In the genomic region with DNA sequence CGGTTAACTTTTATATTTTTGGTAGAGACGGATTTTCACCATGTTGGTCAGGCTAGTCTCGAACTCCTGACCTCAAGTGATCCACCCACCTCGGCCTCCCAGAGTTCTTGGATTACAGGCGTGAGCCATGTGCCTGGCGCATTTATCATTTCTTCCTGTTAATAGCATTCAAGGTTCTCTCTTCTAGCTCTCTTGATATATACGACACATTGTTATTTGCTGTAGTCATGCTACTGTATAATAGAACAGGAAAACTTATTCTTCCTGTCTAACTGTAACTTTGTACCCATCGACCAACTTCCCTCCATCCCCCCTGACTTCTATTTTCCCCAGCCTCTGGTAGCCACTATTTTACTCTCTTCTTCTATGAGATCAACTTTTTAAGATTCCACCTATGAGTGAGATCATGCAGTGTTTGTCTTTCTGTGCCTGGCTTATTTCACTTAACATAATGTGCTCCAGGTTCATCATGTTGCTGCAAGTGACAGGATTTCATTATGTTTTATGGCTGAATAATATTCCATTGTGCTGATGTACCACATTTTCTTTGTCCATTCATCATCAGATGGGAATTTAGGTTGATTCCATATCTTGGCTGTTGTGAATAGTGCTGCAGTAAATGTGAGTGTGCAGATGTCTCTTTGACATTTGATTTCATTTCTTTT, we compare ENCODE assay signal across 21 cellular contexts.
DNase-seq lines count a peak whose midpoint lies in the region; ATAC-seq, FAIRE-seq and TF ChIP-seq lines count a peak whose summit lies in the region.
"Had no signal": no experiment of that assay in that cellular context is flagged by ENCODE, and none has a peak within 500 bp of the region (broad histone marks: within the 10 kb centered on the region; RNA-seq: fewer than 3 reads in every experiment).

No MANE protein-coding gene starts in this region.

- TF ChIP-seq POLR2A in gastroesophageal sphincter (IDR thresholded peaks at IDR 0.05) (no peak), sigmoid colon (IDR thresholded peaks at IDR 0.05) (no peak), HepG2 (IDR thresholded peaks at IDR 0.05; ENCODE audit: insufficient read depth in 1 of 2, low read depth in 2 of 2, low read length in 2 of 2) (no peak)

- ATAC-seq in DND-41 (ENCODE audit: insufficient read depth, low read depth) (no peak), gastroesophageal sphincter (no peak), HepG2 (no peak)
- ATAC-seq: K562, PC-3 had no signal

- H3K9ac ChIP-seq in DND-41 (ENCODE audit: low read depth, low read length) (no peak overlapping the region), SK-N-SH (no peak overlapping the region), kidney (ENCODE audit: low read length in 2 of 2) (no peak overlapping the region), HepG2 (ENCODE audit: insufficient read depth, low read depth, low read length) (no peak overlapping the region)

- in situ Hi-C loops in HepG2 (cut with HindIII; ENCODE audit: extremely low pct_ligation_motif_present, low pct_unique_long_range_greater_than_20kb) = no loop called here

- H2AFZ ChIP-seq in DND-41 (ENCODE audit: low read depth, low read length) = no peak overlapping the region
- H2AFZ ChIP-seq in SK-N-SH (ENCODE audit: low read depth) = no peak overlapping the region
- H2AFZ ChIP-seq in HepG2 (ENCODE audit: low read length) = no peak overlapping the region

- H3K4me3 ChIP-seq in DND-41 (ENCODE audit: low read depth in 1 of 2, low read length in 2 of 2) (no peak overlapping the region), SK-N-SH (ENCODE audit: low read depth in 2 of 2, low read length in 1 of 2) (no peak overlapping the region), gastroesophageal sphincter (no peak overlapping the region), sigmoid colon (no peak overlapping the region), kidney (ENCODE audit: low read length in 2 of 2) (no peak overlapping the region), HepG2 (replicated peaks in 1 of 3; ENCODE audit: insufficient read depth in 1 of 3, low read depth in 2 of 3, low read length in 3 of 3) (no peak overlapping the region)
- H3K4me3 ChIP-seq: K562 had no signal

- POLR2A ChIA-PET in SK-N-SH (lab: Yijun Ruan, JAX) = no interaction called here
- POLR2A ChIA-PET in HepG2 (lab: Yijun Ruan, JAX) = no interaction called here

- H3K27me3 ChIP-seq in DND-41 (ENCODE audit: insufficient read depth, low read length, poor library complexity) (no peaks in the 10 kb centered on the region), SK-N-SH (ENCODE audit: insufficient read depth) (no peaks in the 10 kb centered on the region), gastroesophageal sphincter (no peaks in the 10 kb centered on the region), sigmoid colon (no peaks in the 10 kb centered on the region), HepG2 (ENCODE audit: control insufficient read depth in 1 of 2, insufficient read depth in 2 of 2, low read length in 2 of 2) (no peaks in the 10 kb centered on the region)

- TF ChIP-seq EP300 in SK-N-SH (IDR thresholded peaks at IDR 0.05; ENCODE audit: borderline replicate concordance in 1 of 2, low read depth in 1 of 2, low read length in 1 of 2) (no peak), gastroesophageal sphincter (IDR thresholded peaks at IDR 0.05) (no peak), sigmoid colon (IDR thresholded peaks at IDR 0.05) (peak in 2 of 4 donors; percentile 21 to 66), HepG2 (IDR thresholded peaks at IDR 0.05; ENCODE audit: low read depth in 2 of 2, low read length in 2 of 2) (no peak), HepG2 (CRISPR knock-in tag; IDR thresholded peaks at IDR 0.05; ENCODE audit: borderline replicate concordance) (no peak)

- H3K27ac ChIP-seq in DND-41 (ENCODE audit: low read length) = peak overlapping the region; percentile 25; the same call in 1 of the 2 replicates
- H3K27ac ChIP-seq in SK-N-SH (ENCODE audit: low read depth in 2 of 2, low read length in 1 of 2) = no peak overlapping the region
- peak overlapping the region in 3 of 4 donors; percentile 36 to 50 (median 50) for H3K27ac ChIP-seq in gastroesophageal sphincter
- peak overlapping the region in 3 of 4 donors; percentile 30 to 70 (median 64) for H3K27ac ChIP-seq in sigmoid colon
- H3K27ac ChIP-seq in kidney (ENCODE audit: low read depth in 2 of 2, low read length in 2 of 2) = no peak overlapping the region
- no peak overlapping the region for H3K27ac ChIP-seq in HepG2 (ENCODE audit: extremely low read length, insufficient read depth, low read length)

- H3K4me1 ChIP-seq in DND-41 (ENCODE audit: insufficient read depth, low read length) = peaks cover 41% of the 10 kb centered on the region
- H3K4me1 ChIP-seq in SK-N-SH (ENCODE audit: control insufficient read depth in 1 of 2, insufficient read depth in 2 of 2, low read depth in 1 of 2, low read length in 1 of 2) = peaks cover 9 to 24% of the 10 kb centered on the region in 2 experiments; a peak in 3 of 4 replicates
- peaks cover 5 to 77% (median 8%) of the 10 kb centered on the region in 3 donors for H3K4me1 ChIP-seq in gastroesophageal sphincter
- H3K4me1 ChIP-seq in sigmoid colon = peaks cover 0 to 91% (median 78%) of the 10 kb centered on the region in 4 donors
- H3K4me1 ChIP-seq in kidney (ENCODE audit: control insufficient read depth in 1 of 2, insufficient read depth in 1 of 2, low read depth in 1 of 2, low read length in 2 of 2) = peaks cover 0 to 8% of the 10 kb centered on the region in 2 donors
- 0 out of 2 replicates have a peak, but pooled peaks cover 8% of the 10 kb centered on the region for H3K4me1 ChIP-seq in HepG2 (ENCODE audit: insufficient read depth, low read length)

- CTCF ChIA-PET in SK-N-SH (lab: Yijun Ruan, JAX) = interaction anchor here (0.6 to 1.6 kb wide), 7 partner anchors 13 to 206 kb away, joined by 3 to 5 read pairs (median 3); no protein-coding TSS in a partner anchor
- CTCF ChIA-PET in HepG2 (lab: Yijun Ruan, JAX; ENCODE audit: low intra/inter-chr PET ratio, low total read pairs) = no interaction called here

- TF ChIP-seq CTCF in DND-41 (IDR thresholded peaks at IDR 0.05; ENCODE audit: borderline replicate concordance, extremely low read depth, low read length, poor library complexity, severe bottlenecking) = no peak
- no peak for TF ChIP-seq CTCF in SK-N-SH (IDR thresholded peaks at IDR 0.05)
- no peak for TF ChIP-seq CTCF in gastroesophageal sphincter (IDR thresholded peaks at IDR 0.05)
- no peak for TF ChIP-seq CTCF in sigmoid colon (IDR thresholded peaks at IDR 0.05)
- no peak for TF ChIP-seq CTCF in kidney (IDR thresholded peaks at IDR 0.05; ENCODE audit: borderline replicate concordance, extremely low read depth, insufficient read depth)
- no peak for TF ChIP-seq CTCF in HepG2 (CRISPR knock-in tag; IDR thresholded peaks at IDR 0.05)

- intact Hi-C loops in sigmoid colon (cut with DNase I) = no loop called here
- intact Hi-C loops in kidney (cut with DNase I) = no loop called here
- intact Hi-C loops in HepG2 (cut with micrococcal nuclease; ENCODE audit: unreplicated experiment) = no loop called here

- H4K20me1 ChIP-seq in DND-41 (ENCODE audit: insufficient read depth, low read length) (no peaks in the 10 kb centered on the region), SK-N-SH (ENCODE audit: insufficient read depth) (no peaks in the 10 kb centered on the region), HepG2 (ENCODE audit: insufficient read depth, low read length) (no peaks in the 10 kb centered on the region)

- no peak for TF ChIP-seq RAD21 in SK-N-SH (IDR thresholded peaks at IDR 0.05; ENCODE audit: low read length)
- TF ChIP-seq RAD21 in HepG2 (CRISPR knock-in tag; IDR thresholded peaks at IDR 0.05) = no peak

- no TSS peak for BruUV-seq in HepG2 (replicated peaks; lab: Mats Ljungman, UMichigan)

- no peaks in the 10 kb centered on the region for H3K9me2 ChIP-seq in SK-N-SH

- no peak for DNase-seq in DND-41
- DNase-seq in SK-N-SH = no peak
- no peak for DNase-seq in sigmoid colon
- no peak for DNase-seq in kidney
- DNase-seq in AG08396 (ENCODE audit: low spot score) = no peak
- DNase-seq in HepG2 (ENCODE audit: low spot score) = no peak
- DNase-seq: CD4-positive, CD25-positive, alpha-beta regulatory T cell; COR-L47; DMS 273 treated with DMSO at 0.1 percent for 48 hours; GDM1; NCI-H1417; NCI-H187; NCI-H2227 treated with DMSO at 0.1 percent for 48 hours; NCI-H510A treated with DMSO at 0.1 percent for 48 hours; NCI-H82; PC-3; RPMI8226; SIG-M5 had no signal

- peaks cover 6% of the 10 kb centered on the region for H3F3A ChIP-seq in SK-N-SH (replicated peaks; ENCODE audit: insufficient read depth)

- FAIRE-seq in kidney (lab: Jason Lieb, UNC) (no peak), HepG2 (lab: Jason Lieb, UNC) (no peak)
- FAIRE-seq: H1, K562 had no signal

- H3K79me2 ChIP-seq in DND-41 (ENCODE audit: insufficient read depth, low read length) = no peaks in the 10 kb centered on the region; the same call in 1 of the 2 replicates
- H3K79me2 ChIP-seq in SK-N-SH (ENCODE audit: insufficient read depth) = no peaks in the 10 kb centered on the region
- no peaks in the 10 kb centered on the region for H3K79me2 ChIP-seq in HepG2 (ENCODE audit: insufficient read depth, low read length)

- WGBS in SK-N-SH (ENCODE audit: low lambda C conversion rate) = 94% methylated on average over 8 of the region's 8 CpGs
- WGBS in gastroesophageal sphincter (ENCODE audit: low coverage in 1 of 2), 2 donors = 78 to 87% methylated on average over 7 to 8 of the region's 8 CpGs
- 76 to 93% methylated on average over 8 of the region's 8 CpGs for WGBS in sigmoid colon, 2 donors
- 55% methylated on average over 8 of the region's 8 CpGs for WGBS in HepG2 (ENCODE audit: low lambda C conversion rate)

- H3K9me3 ChIP-seq in DND-41 (ENCODE audit: insufficient read depth, low read length, severe bottlenecking) = no peaks in the 10 kb centered on the region
- no peaks in the 10 kb centered on the region for H3K9me3 ChIP-seq in SK-N-SH
- H3K9me3 ChIP-seq in gastroesophageal sphincter = no peaks in the 10 kb centered on the region
- H3K9me3 ChIP-seq in sigmoid colon = no peaks in the 10 kb centered on the region
- no peaks in the 10 kb centered on the region for H3K9me3 ChIP-seq in kidney (ENCODE audit: control insufficient read depth in 1 of 2, low read length in 2 of 2)
- no peaks in the 10 kb centered on the region for H3K9me3 ChIP-seq in HepG2 (ENCODE audit: low read length)

- H3K36me3 ChIP-seq in DND-41 (ENCODE audit: insufficient read depth, low read length) (no peaks in the 10 kb centered on the region), SK-N-SH (replicated peaks in 1 of 2; ENCODE audit: control insufficient read depth in 1 of 2, insufficient read depth in 2 of 2, low read length in 1 of 2) (no peaks in the 10 kb centered on the region), gastroesophageal sphincter (no peaks in the 10 kb centered on the region), sigmoid colon (no peaks in the 10 kb centered on the region), kidney (ENCODE audit: control insufficient read depth in 1 of 2, insufficient read depth in 2 of 2, low read length in 2 of 2) (no peaks in the 10 kb centered on the region), HepG2 (replicated peaks in 1 of 2; ENCODE audit: control insufficient read depth in 1 of 2, insufficient read depth in 2 of 2, low read length in 2 of 2) (no peaks in the 10 kb centered on the region)

- H3K4me2 ChIP-seq in DND-41 (ENCODE audit: insufficient read depth, low read length) (no peak overlapping the region), SK-N-SH (no peak overlapping the region), HepG2 (ENCODE audit: low read depth, low read length) (no peak overlapping the region)

TF ChIP-seq in HepG2, 621 proteins besides CTCF, POLR2A, EP300 and RAD21 (continues in another document):
- no peak for TF ChIP-seq MZF1 (CRISPR knock-in tag; IDR thresholded peaks at IDR 0.05; ENCODE audit: borderline replicate concordance)

Comparison
In these comparisons a context has a peak if more than half of its experiments do, and no peak if none do; other contexts are left out.
1. H3K27ac ChIP-seq: peak in DND-41 (single experiment), gastroesophageal sphincter (3 of 4) and sigmoid colon (3 of 4); none in SK-N-SH (0 of 2), kidney (0 of 2) and HepG2 (single experiment).